In the genomic region with DNA sequence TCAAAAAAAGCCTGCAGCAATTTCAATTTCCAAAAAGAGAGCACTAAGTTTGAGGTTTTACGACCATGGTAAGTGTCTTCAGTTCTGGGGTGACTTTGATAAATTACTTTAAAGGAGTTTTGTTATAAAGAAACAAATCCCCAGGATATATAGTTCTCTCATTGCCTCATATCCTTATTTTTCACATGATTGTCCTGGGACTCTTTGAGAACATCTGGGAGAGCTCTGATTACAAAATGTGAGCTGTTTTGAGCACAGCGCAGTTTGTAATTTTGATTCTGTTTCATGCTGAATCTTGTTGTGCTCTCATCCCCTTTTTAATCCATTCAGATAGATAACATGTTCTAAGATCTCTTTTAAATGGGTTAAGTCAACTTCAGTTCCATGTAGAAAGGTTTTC, we compare ENCODE assay signal across 16 cellular contexts.
A peak's percentile ranks its signal among the peaks of the same experiment; 100 is the strongest.
DNase-seq lines count a peak whose midpoint lies in the region; ATAC-seq and TF ChIP-seq lines count a peak whose summit lies in the region.
"Had no signal": no experiment of that assay in that cellular context is flagged by ENCODE, and none has a peak within 500 bp of the region (broad histone marks: within the 10 kb centered on the region; RNA-seq: fewer than 3 reads in every experiment).

No MANE protein-coding gene starts in this region.

- no peak for ATAC-seq in GM18520 (IDR thresholded peaks at IDR 0.05; ENCODE audit: unreplicated experiment)
- no peak for ATAC-seq in HG02870 (IDR thresholded peaks at IDR 0.05; ENCODE audit: unreplicated experiment)
- ATAC-seq: body of pancreas, PC-3 had no signal

- no peak overlapping the region for H3K4me3 Mint-ChIP-seq in mesothelial cell of epicardium
- no peak overlapping the region for H3K4me3 Mint-ChIP-seq in T-helper 2 cell treated with Interferon-gamma antibody and Interleukin-4, amounts not matched to agents 5 μg/mL and 100 μg/mL, for 36 hours
- H3K4me3 Mint-ChIP-seq: B cell had no signal

- H3K27ac Mint-ChIP-seq in mesothelial cell of epicardium, result peak overlapping the region; percentile 70
- H3K27ac Mint-ChIP-seq in T-helper 2 cell treated with Interferon-gamma antibody and Interleukin-4, amounts not matched to agents 5 μg/mL and 100 μg/mL, for 36 hours, result no peak overlapping the region
- H3K27ac Mint-ChIP-seq: B cell had no signal

- TF ChIP-seq CTCF in HFF-Myc (IDR thresholded peaks at IDR 0.05; ENCODE audit: low read depth, low read length, missing control alignments), result no peak
- TF ChIP-seq CTCF in fibroblast of mammary gland (conservative IDR thresholded peaks at IDR 0.05; ENCODE audit: control insufficient read depth, insufficient read depth, low read depth, low read length), result no peak
- TF ChIP-seq CTCF in mesothelial cell of epicardium (IDR thresholded peaks at IDR 0.05; ENCODE audit: unreplicated experiment), result no peak

- DNase-seq in HFF-Myc (ENCODE audit: extremely low read depth, low read depth), result peak; percentile 29
- peak; percentile 85 for DNase-seq in fibroblast of mammary gland (ENCODE audit: low read depth)
- no peak for DNase-seq in mesothelial cell of epicardium (ENCODE audit: low spot score in 2 of 2, unreplicated experiment in 2 of 2)
- peak; percentile 36 for DNase-seq in stromal cell of bone marrow (ENCODE audit: low read depth)
- DNase-seq in NCI-H1694 treated with DMSO at 0.1 percent for 48 hours (lab: John Stamatoyannopoulos, UW), result no peak
- DNase-seq in T-helper 2 cell treated with Interferon-gamma antibody and Interleukin-4, amounts not matched to agents 5 μg/mL and 100 μg/mL, for 36 hours (ENCODE audit: low spot score), result no peak
- DNase-seq: body of pancreas, foreskin melanocyte, MG63, NCI-H2029, NCI-H69, PC-3 had no signal

- peaks cover 21% of the 10 kb centered on the region for H3K9me3 Mint-ChIP-seq in mesothelial cell of epicardium
- H3K9me3 Mint-ChIP-seq in T-helper 2 cell treated with Interferon-gamma antibody and Interleukin-4, amounts not matched to agents 5 μg/mL and 100 μg/mL, for 36 hours, result no peaks in the 10 kb centered on the region

- H3K27me3 Mint-ChIP-seq in mesothelial cell of epicardium (ENCODE audit: low read depth), result no peaks in the 10 kb centered on the region
- H3K27me3 Mint-ChIP-seq in T-helper 2 cell treated with Interferon-gamma antibody and Interleukin-4, amounts not matched to agents 5 μg/mL and 100 μg/mL, for 36 hours (ENCODE audit: low read depth), result no peaks in the 10 kb centered on the region
- H3K27me3 Mint-ChIP-seq: B cell had no signal

- peaks cover 22% of the 10 kb centered on the region for H3K4me1 Mint-ChIP-seq in mesothelial cell of epicardium
- no peaks in the 10 kb centered on the region for H3K4me1 Mint-ChIP-seq in T-helper 2 cell treated with Interferon-gamma antibody and Interleukin-4, amounts not matched to agents 5 μg/mL and 100 μg/mL, for 36 hours (ENCODE audit: low read depth)
- H3K4me1 Mint-ChIP-seq: B cell had no signal

- H3K4me3 ChIP-seq in HFF-Myc (replicated peaks; ENCODE audit: low read depth, low read length) (no peak overlapping the region), fibroblast of mammary gland (ENCODE audit: control insufficient read depth, low read depth, low read length) (no peak overlapping the region)
- H3K4me3 ChIP-seq: body of pancreas, MG63, prostate gland had no signal

- H3K36me3 Mint-ChIP-seq in mesothelial cell of epicardium, result peaks cover 11% of the 10 kb centered on the region
- H3K36me3 Mint-ChIP-seq in T-helper 2 cell treated with Interferon-gamma antibody and Interleukin-4, amounts not matched to agents 5 μg/mL and 100 μg/mL, for 36 hours (ENCODE audit: low read depth), result no peaks in the 10 kb centered on the region

Comparison
In these comparisons a context has a peak if more than half of its experiments do, and no peak if none do; other contexts are left out.
1. DNase-seq: peak in HFF-Myc (single experiment), fibroblast of mammary gland (single experiment) and stromal cell of bone marrow (single experiment); none in mesothelial cell of epicardium (0 of 2), NCI-H1694 treated with DMSO at 0.1 percent for 48 hours (single experiment) and T-helper 2 cell treated with Interferon-gamma antibody and Interleukin-4, amounts not matched to agents 5 μg/mL and 100 μg/mL, for 36 hours (single experiment).